Comparison of ENCODE assay signal across 15 cellular contexts in genomic region chr6:31266721-31267360, GRCh38. TPM values are rescaled to one million over a fixed set of nuclear protein-coding genes. Genes with fewer than 3 reads are reported as not detected.
DNase-seq lines count a peak whose midpoint lies in the region; ATAC-seq lines count a peak whose summit lies in the region.
"Had no signal": no experiment of that assay in that cellular context is flagged by ENCODE, and none has a peak within 500 bp of the region (broad histone marks: within the 10 kb centered on the region; RNA-seq: fewer than 3 reads in every experiment).

No MANE protein-coding gene starts in this region.

- peak overlapping the region in 1 of 2 donors; percentile 99 for H3K27ac Mint-ChIP-seq in stimulated activated naive CD8-positive, alpha-beta T cell treated with anti-CD3 and anti-CD28 coated beads, Interleukin-15, amount 100 ng/mL, for 72 hours
- H3K27ac Mint-ChIP-seq in IgD-negative memory B cell, result peak overlapping the region; percentile 87 to 99 (median 92)
- peak overlapping the region; percentile 3 for H3K27ac Mint-ChIP-seq in dendritic cell treated with granulocyte-macrophage colony-stimulating factor and Interleukin-4, amounts not matched to agents 40 ng/mL and 50 ng/mL, for 4 days
- H3K27ac Mint-ChIP-seq: brain had no signal

- intact Hi-C loops in dendritic cell treated with granulocyte-macrophage colony-stimulating factor and Interleukin-4, amounts not matched to agents 40 ng/mL and 50 ng/mL, for 4 days (cut with micrococcal nuclease), result no loop called here

- ATAC-seq in stimulated activated naive CD8-positive, alpha-beta T cell treated with anti-CD3 and anti-CD28 coated beads, Interleukin-15, amount 100 ng/mL, for 72 hours, result peak; percentile 13
- ATAC-seq in stimulated activated naive CD8-positive, alpha-beta T cell treated with anti-CD3 and anti-CD28 coated beads, Interleukin-15, Interleukin-2, amounts not matched to agents 100 U/mL and 50 U/mL, for 24 hours, result no peak
- ATAC-seq in HG03439 (IDR thresholded peaks at IDR 0.05; ENCODE audit: unreplicated experiment), result no peak
- ATAC-seq in HG03095 (IDR thresholded peaks at IDR 0.05; ENCODE audit: unreplicated experiment), result no peak

- peak in 1 of 2 donors; percentile 14 for DNase-seq in stimulated activated naive CD8-positive, alpha-beta T cell treated with anti-CD3 and anti-CD28 coated beads, Interleukin-15, amount 100 ng/mL, for 72 hours
- no peak for DNase-seq in stimulated activated naive CD8-positive, alpha-beta T cell treated with anti-CD3 and anti-CD28 coated beads, Interleukin-15, Interleukin-2, amounts not matched to agents 100 U/mL and 50 U/mL, for 24 hours
- DNase-seq in CD1c-positive myeloid dendritic cell (ENCODE audit: extremely low spot score), result no peak
- DNase-seq: COR-L47; mesenchymal stem cell; NCI-H1105 treated with DMSO at 0.1 percent for 48 hours; NCI-H2107; NK-92 treated with Interleukin-12 subunit alpha and Interleukin-12 subunit beta, amount 100 ng/mL, for 24 hours; stimulated activated naive CD4-positive, alpha-beta T cell treated with Interleukin-2 at 50 U/mL for 16 hours; tibial artery had no signal

- H3K4me1 Mint-ChIP-seq in stimulated activated naive CD8-positive, alpha-beta T cell treated with anti-CD3 and anti-CD28 coated beads, Interleukin-15, amount 100 ng/mL, for 72 hours, result peaks cover 45% of the 10 kb centered on the region
- H3K4me1 Mint-ChIP-seq in IgD-negative memory B cell, result peaks cover 16 to 29% (median 28%) of the 10 kb centered on the region in 3 donors
- H3K4me1 Mint-ChIP-seq in dendritic cell treated with granulocyte-macrophage colony-stimulating factor and Interleukin-4, amounts not matched to agents 40 ng/mL and 50 ng/mL, for 4 days (ENCODE audit: low read depth), result peaks cover 37% of the 10 kb centered on the region

- H3K27me3 Mint-ChIP-seq in stimulated activated naive CD8-positive, alpha-beta T cell treated with anti-CD3 and anti-CD28 coated beads, Interleukin-15, amount 100 ng/mL, for 72 hours, result no peaks in the 10 kb centered on the region
- H3K27me3 Mint-ChIP-seq in IgD-negative memory B cell, result no peaks in the 10 kb centered on the region
- H3K27me3 Mint-ChIP-seq in dendritic cell treated with granulocyte-macrophage colony-stimulating factor and Interleukin-4, amounts not matched to agents 40 ng/mL and 50 ng/mL, for 4 days, result peaks cover 3% of the 10 kb centered on the region

- H3K4me3 Mint-ChIP-seq in stimulated activated naive CD8-positive, alpha-beta T cell treated with anti-CD3 and anti-CD28 coated beads, Interleukin-15, amount 100 ng/mL, for 72 hours, result peak overlapping the region in 1 of 2 donors; percentile 13
- H3K4me3 Mint-ChIP-seq in IgD-negative memory B cell, result peak overlapping the region in 2 of 4 donors; percentile 53 to 79
- H3K4me3 Mint-ChIP-seq in dendritic cell treated with granulocyte-macrophage colony-stimulating factor and Interleukin-4, amounts not matched to agents 40 ng/mL and 50 ng/mL, for 4 days, result no peak overlapping the region

- H3K9me3 Mint-ChIP-seq in stimulated activated naive CD8-positive, alpha-beta T cell treated with anti-CD3 and anti-CD28 coated beads, Interleukin-15, amount 100 ng/mL, for 72 hours, result peaks cover 0 to 17% of the 10 kb centered on the region in 2 donors
- H3K9me3 Mint-ChIP-seq in IgD-negative memory B cell, result peaks cover 7 to 12% (median 10%) of the 10 kb centered on the region in 3 donors
- H3K9me3 Mint-ChIP-seq in dendritic cell treated with granulocyte-macrophage colony-stimulating factor and Interleukin-4, amounts not matched to agents 40 ng/mL and 50 ng/mL, for 4 days, result peaks cover 19% of the 10 kb centered on the region

- peaks cover 3% of the 10 kb centered on the region for H3K36me3 Mint-ChIP-seq in IgD-negative memory B cell
- H3K36me3 Mint-ChIP-seq in dendritic cell treated with granulocyte-macrophage colony-stimulating factor and Interleukin-4, amounts not matched to agents 40 ng/mL and 50 ng/mL, for 4 days (ENCODE audit: low read depth), result peaks cover 40% of the 10 kb centered on the region

RNA-seq across cellular contexts. Expression of gene HLA-C, which starts 5.1 kb away (rescaled TPM):
- 3,003 TPM for polyA plus RNA-seq in IgD-negative memory B cell
